ENCODE assay signal across 19 cellular contexts in genomic region chr1:205188132-205188531, GRCh38. TPM values are rescaled to one million over a fixed set of nuclear protein-coding genes. Genes with fewer than 3 reads are reported as not detected.
A peak's percentile ranks its signal among the peaks of the same experiment; 100 is the strongest.
DNase-seq lines count a peak whose midpoint lies in the region; FAIRE-seq and TF ChIP-seq lines count a peak whose summit lies in the region.
"Had no signal": no experiment of that assay in that cellular context is flagged by ENCODE, and none has a peak within 500 bp of the region (broad histone marks: within the 10 kb centered on the region; RNA-seq: fewer than 3 reads in every experiment).

No MANE protein-coding gene starts in this region.

- intact Hi-C loops in activated T-helper 2 cell treated with anti-CD3 and anti-CD28 coated beads, Interferon-gamma antibody, Interleukin-2, Interleukin-4, amounts not matched to agents 10 μg/mL and 5 μg/mL and 100 μg/mL, durations not matched to agents 14 hours and 24 hours and 36 hours (cut with micrococcal nuclease): no loop called here

- DNase-seq in D721Med (ENCODE audit: insufficient read length, low spot score): no peak
- DNase-seq in HCEC 1CT: peak; percentile 6
- DNase-seq in choroid plexus epithelial cell (ENCODE audit: low read depth): peak; percentile 50
- DNase-seq in stimulated activated naive CD4-positive, alpha-beta T cell (lab: John Stamatoyannopoulos, UW): no peak
- DNase-seq in activated CD4-positive, alpha-beta T cell treated with anti-CD3 and anti-CD28 coated beads for 1 hour: no peak
- DNase-seq in NCI-H146 treated with DMSO at 0.1 percent for 48 hours (lab: John Stamatoyannopoulos, UW; ENCODE audit: unreplicated experiment): no peak
- DNase-seq in activated T-helper 2 cell treated with anti-CD3 and anti-CD28 coated beads, Interferon-gamma antibody, Interleukin-2, Interleukin-4, amounts not matched to agents 10 μg/mL and 5 μg/mL and 100 μg/mL, durations not matched to agents 14 hours and 24 hours and 36 hours (ENCODE audit: low spot score): no peak
- DNase-seq: ACHN; AML-193; DMS79; Kasumi-1; NCI-H1417; NCI-H2029 treated with DMSO at 0.1 percent for 48 hours; NCI-H446 treated with DMSO at 0.1 percent for 48 hours; NK-92 treated with Interleukin-12 subunit alpha and Interleukin-12 subunit beta, amount 100 ng/mL, for 24 hours; SIG-M5 had no signal

- no peak overlapping the region for H3K4me3 ChIP-seq in choroid plexus epithelial cell (ENCODE audit: low read depth, low read length)
- H3K4me3 ChIP-seq in iPS-20b (ENCODE audit: low read length): peak overlapping the region; percentile 5; the same call in 1 of the 2 replicates

- H3K9me3 Mint-ChIP-seq in activated T-helper 2 cell treated with anti-CD3 and anti-CD28 coated beads, Interferon-gamma antibody, Interleukin-2, Interleukin-4, amounts not matched to agents 10 μg/mL and 5 μg/mL and 100 μg/mL, durations not matched to agents 14 hours and 24 hours and 36 hours: no peaks in the 10 kb centered on the region
- H3K9me3 Mint-ChIP-seq: CD14-positive monocyte had no signal

- no peak overlapping the region for H3K27ac Mint-ChIP-seq in activated T-helper 2 cell treated with anti-CD3 and anti-CD28 coated beads, Interferon-gamma antibody, Interleukin-2, Interleukin-4, amounts not matched to agents 10 μg/mL and 5 μg/mL and 100 μg/mL, durations not matched to agents 14 hours and 24 hours and 36 hours

- FAIRE-seq in D721Med (lab: Jason Lieb, UNC): peak; percentile 51
- FAIRE-seq: H1 had no signal

- peaks cover 17% of the 10 kb centered on the region; the same call in 1 of the 2 replicates for H3K36me3 ChIP-seq in iPS-20b (ENCODE audit: insufficient read depth, low read depth, low read length)

- H3K27me3 ChIP-seq in iPS-20b (ENCODE audit: insufficient read depth, low read length): no peaks in the 10 kb centered on the region

- H3K4me1 ChIP-seq in iPS-20b (ENCODE audit: insufficient read depth, low read length): peaks cover 56% of the 10 kb centered on the region

- H3K27ac ChIP-seq in iPS-20b (ENCODE audit: low read length): no peak overlapping the region

- H3K9ac ChIP-seq in iPS-20b (ENCODE audit: low read depth, low read length): no peak overlapping the region

- no peak overlapping the region for H3K4me3 Mint-ChIP-seq in activated T-helper 2 cell treated with anti-CD3 and anti-CD28 coated beads, Interferon-gamma antibody, Interleukin-2, Interleukin-4, amounts not matched to agents 10 μg/mL and 5 μg/mL and 100 μg/mL, durations not matched to agents 14 hours and 24 hours and 36 hours (ENCODE audit: low read depth)
- H3K4me3 Mint-ChIP-seq: CD14-positive monocyte had no signal

- peaks cover 47% of the 10 kb centered on the region for H3K36me3 Mint-ChIP-seq in activated T-helper 2 cell treated with anti-CD3 and anti-CD28 coated beads, Interferon-gamma antibody, Interleukin-2, Interleukin-4, amounts not matched to agents 10 μg/mL and 5 μg/mL and 100 μg/mL, durations not matched to agents 14 hours and 24 hours and 36 hours (ENCODE audit: low read depth)

- no peaks in the 10 kb centered on the region for H3K27me3 Mint-ChIP-seq in activated T-helper 2 cell treated with anti-CD3 and anti-CD28 coated beads, Interferon-gamma antibody, Interleukin-2, Interleukin-4, amounts not matched to agents 10 μg/mL and 5 μg/mL and 100 μg/mL, durations not matched to agents 14 hours and 24 hours and 36 hours (ENCODE audit: low read depth)

- H3K4me1 Mint-ChIP-seq in activated T-helper 2 cell treated with anti-CD3 and anti-CD28 coated beads, Interferon-gamma antibody, Interleukin-2, Interleukin-4, amounts not matched to agents 10 μg/mL and 5 μg/mL and 100 μg/mL, durations not matched to agents 14 hours and 24 hours and 36 hours (ENCODE audit: low read depth): peaks cover 47% of the 10 kb centered on the region

- TF ChIP-seq CTCF in D721Med (IDR thresholded peaks at IDR 0.05; ENCODE audit: insufficient read depth, missing control alignments): no peak
- no peak for TF ChIP-seq CTCF in choroid plexus epithelial cell (conservative IDR thresholded peaks at IDR 0.05; ENCODE audit: low read depth, low read length)

- H3K9me3 ChIP-seq in iPS-20b (ENCODE audit: insufficient read depth, low read depth, low read length): no peaks in the 10 kb centered on the region

RNA-seq across cellular contexts. Expression of gene DSTYK, which starts 23.4 kb away (rescaled TPM):
- total RNA-seq in activated T-helper 2 cell treated with anti-CD3 and anti-CD28 coated beads, Interferon-gamma antibody, Interleukin-2, Interleukin-4, amounts not matched to agents 10 μg/mL and 5 μg/mL and 100 μg/mL, durations not matched to agents 14 hours and 24 hours and 36 hours: 27.3 and 28.6 TPM in 2 replicates

RNA-seq across cellular contexts. Expression of gene TMCC2, which starts 39.6 kb away (rescaled TPM):
- 13.4 and 14.0 TPM in 2 replicates for total RNA-seq in activated T-helper 2 cell treated with anti-CD3 and anti-CD28 coated beads, Interferon-gamma antibody, Interleukin-2, Interleukin-4, amounts not matched to agents 10 μg/mL and 5 μg/mL and 100 μg/mL, durations not matched to agents 14 hours and 24 hours and 36 hours

Comparison
In these comparisons a context has a peak if more than half of its experiments do, and no peak if none do; other contexts are left out.
1. DNase-seq: peak in HCEC 1CT (single experiment) and choroid plexus epithelial cell (single experiment); none in D721Med (single experiment), stimulated activated naive CD4-positive, alpha-beta T cell (0 of 6), activated CD4-positive, alpha-beta T cell treated with anti-CD3 and anti-CD28 coated beads for 1 hour (single experiment), NCI-H146 treated with DMSO at 0.1 percent for 48 hours (single experiment) and activated T-helper 2 cell treated with anti-CD3 and anti-CD28 coated beads, Interferon-gamma antibody, Interleukin-2, Interleukin-4, amounts not matched to agents 10 μg/mL and 5 μg/mL and 100 μg/mL, durations not matched to agents 14 hours and 24 hours and 36 hours (single experiment).